21 cellular contexts compared by ENCODE assay signal in genomic region chr17:29102741-29103181, GRCh38. TPM values are rescaled to one million over a fixed set of nuclear protein-coding genes. Genes with fewer than 3 reads are reported as not detected.
DNase-seq lines count a peak whose midpoint lies in the region; ATAC-seq and TF ChIP-seq lines count a peak whose summit lies in the region.
"Had no signal": no experiment of that assay in that cellular context is flagged by ENCODE, and none has a peak within 500 bp of the region (broad histone marks: within the 10 kb centered on the region; RNA-seq: fewer than 3 reads in every experiment).

No MANE protein-coding gene starts in this region.

- H3K4me2 ChIP-seq in H9 (ENCODE audit: insufficient read depth, insufficient read length, low read length) (no peak overlapping the region), smooth muscle cell (no peak overlapping the region)

- H3F3A ChIP-seq in smooth muscle cell (ENCODE audit: low read depth) = no peaks in the 10 kb centered on the region

- peak overlapping the region in 2 of 3 experiments; percentile 23 to 52; a peak in 3 of 7 replicates for H3K27ac Mint-ChIP-seq in H9
- H3K27ac Mint-ChIP-seq in central memory CD8-positive, alpha-beta T cell (ENCODE audit: low read depth) = peak overlapping the region; percentile 82
- H3K27ac Mint-ChIP-seq in mesothelial cell of epicardium = no peak overlapping the region

- H4K91ac ChIP-seq in H9 (ENCODE audit: insufficient read length, low read depth, low read length) = no peak overlapping the region

- H3K4me1 ChIP-seq in H9 (ENCODE audit: insufficient read depth, low read length) (no peaks in the 10 kb centered on the region), smooth muscle cell (ENCODE audit: low read depth) (no peaks in the 10 kb centered on the region)
- H3K4me1 ChIP-seq: stomach, vagina had no signal

- H3K23ac ChIP-seq in H9 (ENCODE audit: insufficient read length, low read depth, low read length) = no peak overlapping the region

- H3K9me3 Mint-ChIP-seq in H9 = no peaks in the 10 kb centered on the region
- H3K9me3 Mint-ChIP-seq in central memory CD8-positive, alpha-beta T cell = no peaks in the 10 kb centered on the region
- H3K9me3 Mint-ChIP-seq in mesothelial cell of epicardium = no peaks in the 10 kb centered on the region
- H3K9me3 Mint-ChIP-seq: WTC11 had no signal

- no peaks in the 10 kb centered on the region for H3K36me3 ChIP-seq in smooth muscle cell (ENCODE audit: low read depth)

- H3K4me1 Mint-ChIP-seq in H9 (peaks cover 11 to 16% of the 10 kb centered on the region in 2 experiments), mesothelial cell of epicardium (peaks cover 8% of the 10 kb centered on the region)
- H3K4me1 Mint-ChIP-seq in central memory CD8-positive, alpha-beta T cell = peaks cover 23% of the 10 kb centered on the region

- H2AK5ac ChIP-seq in H9 (ENCODE audit: insufficient read length, low read length) = no peak overlapping the region

- H3K79me1 ChIP-seq in H9 (ENCODE audit: insufficient read depth, low read depth, low read length, poor library complexity, severe bottlenecking) = no peaks in the 10 kb centered on the region

- H3K9ac ChIP-seq in H9 (ENCODE audit: extremely low read depth, insufficient read length, low read length) = no peak overlapping the region
- no peak overlapping the region for H3K9ac ChIP-seq in smooth muscle cell (ENCODE audit: low read depth)

- H4K20me1 ChIP-seq in H9 (ENCODE audit: control insufficient read depth, insufficient read depth, insufficient read length) (no peaks in the 10 kb centered on the region), smooth muscle cell (ENCODE audit: low read depth) (no peaks in the 10 kb centered on the region)

- no peak overlapping the region for H2BK5ac ChIP-seq in H9 (ENCODE audit: insufficient read length, low read length)

- no CpG with 5 or more reads among the region's 11 CpGs for WGBS in H9 (ENCODE audit: extremely low coverage, insufficient read length, low lambda C conversion rate)
- WGBS in smooth muscle cell (ENCODE audit: low lambda C conversion rate) = 80% methylated on average over 11 of the region's 11 CpGs

- H3K27ac ChIP-seq in H9 (ENCODE audit: insufficient read length, low read depth, low read length) (no peak overlapping the region), smooth muscle cell (ENCODE audit: low read depth) (no peak overlapping the region)
- H3K27ac ChIP-seq: coronary artery, esophagus muscularis mucosa, SK-N-MC, stomach, vagina had no signal

- H3K79me2 ChIP-seq in H9 (ENCODE audit: insufficient read depth, low read length) = no peaks in the 10 kb centered on the region
- H3K79me2 ChIP-seq in smooth muscle cell (ENCODE audit: low read depth) = no peaks in the 10 kb centered on the region

- no peak overlapping the region for H4K5ac ChIP-seq in H9 (ENCODE audit: insufficient read length, low read depth, low read length)

- H3K56ac ChIP-seq in H9 (ENCODE audit: insufficient read length, low read depth, low read length) = no peak overlapping the region

- TF ChIP-seq CTCF in H9 (conservative IDR thresholded peaks at IDR 0.05) = no peak
- TF ChIP-seq CTCF in smooth muscle cell (IDR thresholded peaks at IDR 0.05; ENCODE audit: borderline replicate concordance, insufficient read depth, poor library complexity, severe bottlenecking) = no peak
- TF ChIP-seq CTCF in GM20000 (IDR thresholded peaks at IDR 0.05; ENCODE audit: extremely low read depth, missing control alignments) = no peak
- no peak for TF ChIP-seq CTCF in mesothelial cell of epicardium (IDR thresholded peaks at IDR 0.05; ENCODE audit: unreplicated experiment)

- no peak overlapping the region for H2BK15ac ChIP-seq in H9 (ENCODE audit: low read depth, low read length)

- no peak overlapping the region for H2BK20ac ChIP-seq in H9 (ENCODE audit: low read depth, low read length, poor library complexity, severe bottlenecking)

- no peak for ATAC-seq in central memory CD8-positive, alpha-beta T cell (replicated peaks; ENCODE audit: extremely low read depth, poor library complexity, severe bottlenecking)
- ATAC-seq: WTC11 had no signal

- no peak overlapping the region for H2BK12ac ChIP-seq in H9 (ENCODE audit: insufficient read length, low read depth, low read length)

- H3K23me2 ChIP-seq in H9 (ENCODE audit: insufficient read length, low read depth, low read length, poor library complexity, severe bottlenecking) = no peaks in the 10 kb centered on the region

- H2AFZ ChIP-seq in H9 (ENCODE audit: low read length) = no peak overlapping the region
- H2AFZ ChIP-seq in smooth muscle cell (ENCODE audit: low read depth) = no peak overlapping the region

- H3K27me3 ChIP-seq in H9 (ENCODE audit: insufficient read depth, low read length) = no peaks in the 10 kb centered on the region
- no peaks in the 10 kb centered on the region for H3K27me3 ChIP-seq in smooth muscle cell (ENCODE audit: low read depth)
- H3K27me3 ChIP-seq: esophagus muscularis mucosa, stomach, vagina had no signal

- no peaks in the 10 kb centered on the region for H3K9me3 ChIP-seq in H9 (ENCODE audit: control insufficient read depth, low read depth, low read length)
- no peaks in the 10 kb centered on the region for H3K9me3 ChIP-seq in smooth muscle cell (replicated peaks; ENCODE audit: low read depth)
- H3K9me3 ChIP-seq: Caco-2, esophagus muscularis mucosa, stomach, vagina had no signal

- no peak overlapping the region for H3K4me3 Mint-ChIP-seq in H9
- no peak overlapping the region for H3K4me3 Mint-ChIP-seq in central memory CD8-positive, alpha-beta T cell
- no peak overlapping the region for H3K4me3 Mint-ChIP-seq in mesothelial cell of epicardium
- H3K4me3 Mint-ChIP-seq: WTC11 had no signal

- no peak overlapping the region for H3K14ac ChIP-seq in H9 (ENCODE audit: insufficient read depth, low read length)

- no peak overlapping the region for H3K4me3 ChIP-seq in smooth muscle cell
- H3K4me3 ChIP-seq: coronary artery, esophagus muscularis mucosa, SK-N-MC, stomach, vagina had no signal

- H3T11ph ChIP-seq in H9 (ENCODE audit: low read length) = no peak overlapping the region

- H2BK120ac ChIP-seq in H9 (ENCODE audit: low read depth, low read length, poor library complexity, severe bottlenecking) = no peak overlapping the region

- no peak overlapping the region for H3K18ac ChIP-seq in H9 (ENCODE audit: insufficient read length, low read depth, low read length)

- H3K4ac ChIP-seq in H9 (ENCODE audit: low read depth, low read length) = no peak overlapping the region

- peaks cover 10 to 39% (median 19%) of the 10 kb centered on the region in 3 experiments; a peak in 6 of 7 replicates for H3K36me3 Mint-ChIP-seq in H9 (ENCODE audit: insufficient read depth in 1 of 3, low read depth in 3 of 3)
- H3K36me3 Mint-ChIP-seq in central memory CD8-positive, alpha-beta T cell (ENCODE audit: insufficient read depth) = peaks cover 43% of the 10 kb centered on the region
- peaks cover 32% of the 10 kb centered on the region for H3K36me3 Mint-ChIP-seq in mesothelial cell of epicardium

- H3K27me3 Mint-ChIP-seq in H9 (ENCODE audit: low read depth) (no peaks in the 10 kb centered on the region; the same call in 1 of the 2 replicates), mesothelial cell of epicardium (ENCODE audit: low read depth) (no peaks in the 10 kb centered on the region)
- H3K27me3 Mint-ChIP-seq in central memory CD8-positive, alpha-beta T cell = no peaks in the 10 kb centered on the region

- no peak overlapping the region for H4K8ac ChIP-seq in H9 (replicated peaks; ENCODE audit: insufficient read length, low read depth, low read length)

- DNase-seq in A172 (ENCODE audit: low spot score) (peak; percentile 98), H9 (no peak), myocyte (ENCODE audit: low read depth) (peak; percentile 99), NCI-H2107 treated with DMSO at 0.1 percent for 48 hours (lab: John Stamatoyannopoulos, UW; ENCODE audit: unreplicated experiment) (no peak), smooth muscle cell (lab: John Stamatoyannopoulos, UW; ENCODE audit: unreplicated experiment) (no peak), GM20000 (ENCODE audit: low spot score) (no peak), mesothelial cell of epicardium (ENCODE audit: low spot score in 2 of 2, unreplicated experiment in 2 of 2) (no peak)
- DNase-seq in central memory CD8-positive, alpha-beta T cell (ENCODE audit: low spot score in 2 of 2) = no peak
- DNase-seq: activated CD8-positive, alpha-beta memory T cell treated with anti-CD3 and anti-CD28 coated beads for 24 hours; Caco-2; GF-D8; kidney glomerular epithelial cell; NCI-H1694; posterior cingulate gyrus; stimulated activated CD4-positive, alpha-beta T cell treated with anti-CD3 and anti-CD28 coated beads, Interleukin-15, amount 100 ng/mL, for 24 hours; stomach had no signal

RNA-seq across cellular contexts. Expression of gene PIPOX, which starts 59.8 kb away (rescaled TPM):
- total RNA-seq in A172 (2014; rRNA removed; shearing (Covaris generic)) = 1.1 and 1.7 TPM in 2 replicates
- 26.8 and 30.1 TPM in 2 replicates for total RNA-seq in H9 (2021)
- total RNA-seq in myocyte = 6.4 and 17.5 TPM in 2 replicates
- 26.1 TPM for polyA plus RNA-seq in myocyte (2012)
- total RNA-seq in smooth muscle cell = 0.63 and 0.94 TPM in 2 replicates
- polyA plus RNA-seq in smooth muscle cell = 1.3 and 1.9 TPM in 2 replicates
- total RNA-seq in mesothelial cell of epicardium = 4.1 to 5.0 TPM (median 4.4 TPM) in 3 replicates

Comparison
In these comparisons a context has a peak if more than half of its experiments do, and no peak if none do; other contexts are left out.
1. DNase-seq: peak in A172 (single experiment) and myocyte (single experiment); none in H9 (single experiment), central memory CD8-positive, alpha-beta T cell (0 of 2), NCI-H2107 treated with DMSO at 0.1 percent for 48 hours (single experiment), smooth muscle cell (single experiment), GM20000 (single experiment) and mesothelial cell of epicardium (0 of 2).